ENCODE assay signal across 31 cellular contexts in the genomic region with DNA sequence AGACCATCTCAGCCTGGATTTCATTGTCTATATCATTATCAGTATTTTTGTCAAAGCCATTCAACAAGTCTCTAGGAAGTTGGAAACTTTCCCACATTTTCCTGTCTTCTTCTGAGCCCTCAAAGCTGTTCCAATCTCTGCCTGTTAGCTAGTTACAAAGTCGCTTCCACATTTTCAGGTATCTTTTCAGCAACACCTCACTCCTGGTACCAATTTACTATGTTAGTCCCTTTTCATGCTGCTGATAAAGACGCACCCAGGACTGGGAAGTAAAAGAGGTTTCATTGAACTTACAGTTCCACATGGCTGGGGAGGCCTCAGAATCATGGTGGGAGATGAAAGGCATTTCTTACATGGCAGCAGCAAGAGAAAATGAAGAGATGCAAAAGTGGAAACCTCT. TPM values are rescaled to one million over a fixed set of nuclear protein-coding genes. Genes with fewer than 3 reads are reported as not detected.
"Had no signal": no experiment of that assay in that cellular context is flagged by ENCODE, and none has a peak within 500 bp of the region (broad histone marks: within the 10 kb centered on the region; RNA-seq: fewer than 3 reads in every experiment).

No MANE protein-coding gene starts in this region.

- FAIRE-seq: urothelium cell line had no signal

- H3K27ac ChIP-seq: stomach, suprapubic skin, testis, thoracic aorta, thyroid gland, tibial artery, tibial nerve, transverse colon, upper lobe of left lung, upper lobe of right lung, uterus, vagina had no signal

- H3K27me3 ChIP-seq: testis, thyroid gland, tibial nerve, upper lobe of left lung, uterus, vagina had no signal

- H3K4me3 ChIP-seq: stomach, suprapubic skin, testis, thoracic aorta, thyroid gland, tibial artery, tibial nerve, transverse colon, upper lobe of left lung, upper lobe of right lung, uterus, vagina had no signal

- DNase-seq: stimulated activated CD4-positive, alpha-beta T cell treated with anti-CD3 and anti-CD28 coated beads, Interleukin-2, amount 100 ng/mL, for 48 hours; stimulated activated CD4-positive, alpha-beta T cell treated with anti-CD3 and anti-CD28 coated beads, Interleukin-4, amount 100 ng/mL, for 1 hour; stimulated activated CD4-positive, alpha-beta T cell treated with anti-CD3 and anti-CD28 coated beads, Interleukin-4, amount 100 ng/mL, for 24 hours; stimulated activated CD4-positive, alpha-beta T cell treated with anti-CD3 and anti-CD28 coated beads, Interleukin-4, amount 100 ng/mL, for 4 hours; stimulated activated CD8-positive, alpha-beta memory T cell treated with anti-CD3 and anti-CD28 coated beads, Interleukin-4, amount 100 ng/mL, for 48 hours; stimulated activated naive B cell treated with anti-CD40 and anti-IgM and Interleukin-4, amounts not matched to agents 10 μg/mL and 1 μg/mL and 100 μg/mL, for 72 hours; stimulated activated naive CD4-positive, alpha-beta T cell; stimulated activated naive CD4-positive, alpha-beta T cell treated with Interleukin-2 at 50 U/mL for 16 hours; stimulated activated naive CD8-positive, alpha-beta T cell treated with anti-CD3 and anti-CD28 coated beads, Interleukin-15, amount 100 ng/mL, for 72 hours; stimulated activated naive CD8-positive, alpha-beta T cell treated with anti-CD3 and anti-CD28 coated beads, Interleukin-15, Interleukin-2, amounts not matched to agents 100 U/mL and 50 U/mL, for 24 hours; stomach; substantia nigra; testis; thyroid gland; tibial artery; transverse colon; trophoblast cell; upper lobe of left lung; upper lobe of right lung; uterus had no signal

- H3K36me3 ChIP-seq: stomach, suprapubic skin, thoracic aorta, thyroid gland, tibial artery, tibial nerve, transverse colon, upper lobe of left lung, upper lobe of right lung, uterus, vagina had no signal

- ATAC-seq: stimulated activated effector memory CD8-positive, alpha-beta T cell treated with anti-CD3 and anti-CD28 coated beads, Interleukin-12 subunit alpha, Interleukin-12 subunit beta, amount 100 ng/mL, for 72 hours; stimulated activated memory B cell treated with anti-CD40 and anti-IgM and Interleukin-4, amounts not matched to agents 10 μg/mL and 1 μg/mL and 100 μg/mL, for 72 hours; stimulated activated naive B cell treated with anti-CD40 and anti-IgM and Interleukin-4, amounts not matched to agents 10 μg/mL and 1 μg/mL and 100 μg/mL, for 72 hours; stimulated activated naive CD8-positive, alpha-beta T cell treated with anti-CD3 and anti-CD28 coated beads, Interleukin-15, amount 100 ng/mL, for 72 hours; stimulated activated naive CD8-positive, alpha-beta T cell treated with anti-CD3 and anti-CD28 coated beads, Interleukin-15, Interleukin-2, amounts not matched to agents 100 U/mL and 50 U/mL, for 24 hours; upper lobe of right lung had no signal

- H3K9me3 ChIP-seq: testis, thoracic aorta, thyroid gland, transverse colon, upper lobe of right lung, uterus, vagina had no signal

- H3K4me1 ChIP-seq: stomach, suprapubic skin, testis, thyroid gland, tibial artery, tibial nerve, transverse colon, upper lobe of left lung, upper lobe of right lung, uterus, vagina had no signal

RNA-seq across cellular contexts. Expression of a gene that starts 9.3 kb away (rescaled TPM):
- total RNA-seq: stomach, subcutaneous adipose tissue, suprapubic skin, temporal lobe, thoracic aorta, thyroid gland, tibial nerve, transverse colon, upper lobe of left lung, upper lobe of right lung, ureter, urinary bladder, uterus, vagina had no signal
- polyA plus RNA-seq: urinary bladder had no signal

RNA-seq across cellular contexts. Expression of a gene that starts 20.7 kb away (rescaled TPM):
- total RNA-seq: temporal lobe, urinary bladder had no signal

RNA-seq across cellular contexts. Expression of a gene that starts 35.9 kb away (rescaled TPM):
- total RNA-seq: stomach, subcutaneous adipose tissue, temporal lobe, thyroid gland, urinary bladder had no signal
